ENCODE assay signal across 1 cellular context in genomic region chr5:160008877-160009590, GRCh38.
TF ChIP-seq lines count a peak whose summit lies in the region.

TTC1 (plus strand) TSS chr5:160009139; CDS start chr5:160010529, 1,390 bp downstream.

TF ChIP-seq in HepG2, 621 proteins besides CTCF, POLR2A, EP300 and RAD21 (continued from another document and continues in another):
- no peak for TF ChIP-seq ZNF431 (CRISPR knock-in tag; IDR thresholded peaks at IDR 0.05; ENCODE audit: borderline replicate concordance, low read depth)
- TF ChIP-seq ZNF577 (CRISPR knock-in tag; IDR thresholded peaks at IDR 0.05; ENCODE audit: borderline replicate concordance, low read depth), result no peak
- no peak for TF ChIP-seq ZBTB4 (CRISPR knock-in tag; IDR thresholded peaks at IDR 0.05; ENCODE audit: borderline replicate concordance)
- no peak for TF ChIP-seq HNRNPUL1 (IDR thresholded peaks at IDR 0.05; ENCODE audit: low read depth, low read length)
- TF ChIP-seq RCOR2 (CRISPR knock-in tag; IDR thresholded peaks at IDR 0.05), result no peak
- TF ChIP-seq ZNF30 (CRISPR knock-in tag; IDR thresholded peaks at IDR 0.05), result no peak
- TF ChIP-seq ZNF75D (CRISPR knock-in tag; IDR thresholded peaks at IDR 0.05; ENCODE audit: borderline replicate concordance), result no peak
- no peak for TF ChIP-seq ZBTB2 (CRISPR knock-in tag; IDR thresholded peaks at IDR 0.05; ENCODE audit: low read depth)
- TF ChIP-seq E2F5 (CRISPR knock-in tag; conservative IDR thresholded peaks at IDR 0.05), result no peak
- TF ChIP-seq FOXJ3 (CRISPR knock-in tag; IDR thresholded peaks at IDR 0.05; ENCODE audit: borderline replicate concordance), result no peak
- TF ChIP-seq MTF1 (CRISPR knock-in tag; IDR thresholded peaks at IDR 0.05), result no peak
- TF ChIP-seq ZC3H13 (CRISPR knock-in tag; IDR thresholded peaks at IDR 0.05), result no peak
- peak; percentile 43; the same call in 1 of the 2 replicates for TF ChIP-seq BCL6 (CRISPR knock-in tag; IDR thresholded peaks at IDR 0.05)
- TF ChIP-seq ZNF660 (CRISPR knock-in tag; IDR thresholded peaks at IDR 0.05; ENCODE audit: borderline replicate concordance, low read depth), result no peak; the same call in 1 of the 2 replicates
- 0 out of 2 replicates have a peak, but pooled peaks have one; percentile 57 for TF ChIP-seq ZNF142 (CRISPR knock-in tag; IDR thresholded peaks at IDR 0.05)
- TF ChIP-seq ZBTB3 (CRISPR knock-in tag; IDR thresholded peaks at IDR 0.05; ENCODE audit: borderline replicate concordance, low read depth), result no peak
- no peak for TF ChIP-seq ZNF883 (CRISPR knock-in tag; IDR thresholded peaks at IDR 0.05; ENCODE audit: not compliant biosample characterization)
- TF ChIP-seq HDAC2 (CRISPR knock-in tag; IDR thresholded peaks at IDR 0.05), result peak; percentile 72; the same call in 1 of the 2 replicates
- no peak for TF ChIP-seq ZNF747 (CRISPR knock-in tag; IDR thresholded peaks at IDR 0.05; ENCODE audit: borderline replicate concordance)
- TF ChIP-seq PPARG (CRISPR knock-in tag; conservative IDR thresholded peaks at IDR 0.05), result no peak; the same call in 1 of the 2 replicates
- TF ChIP-seq KLF16 (CRISPR knock-in tag; IDR thresholded peaks at IDR 0.05), result peak in 1 of 2 experiments; percentile 63; a peak in 2 of 4 replicates
- no peak for TF ChIP-seq ISL2 (CRISPR knock-in tag; IDR thresholded peaks at IDR 0.05)
- no peak for TF ChIP-seq ZFP1 (CRISPR knock-in tag; IDR thresholded peaks at IDR 0.05)
- TF ChIP-seq ZNF446 (CRISPR knock-in tag; IDR thresholded peaks at IDR 0.05), result no peak
- no peak for TF ChIP-seq ZNF292 (CRISPR knock-in tag; IDR thresholded peaks at IDR 0.05; ENCODE audit: borderline replicate concordance, low read depth)
- no peak for TF ChIP-seq ZFYVE20 (CRISPR knock-in tag; IDR thresholded peaks at IDR 0.05; ENCODE audit: borderline replicate concordance, low read depth)
- no peak for TF ChIP-seq THYN1 (CRISPR knock-in tag; IDR thresholded peaks at IDR 0.05; ENCODE audit: borderline replicate concordance, low read depth)
- TF ChIP-seq ZBTB25 (CRISPR knock-in tag; IDR thresholded peaks at IDR 0.05), result peak; percentile 76
- no peak for TF ChIP-seq TRIM22 (IDR thresholded peaks at IDR 0.05)
- peak; percentile 99 for TF ChIP-seq CREM (IDR thresholded peaks at IDR 0.05)
- TF ChIP-seq CREM (CRISPR knock-in tag; IDR thresholded peaks at IDR 0.05), result peak; percentile 77; the same call in 1 of the 2 replicates
- TF ChIP-seq TIGD3 (CRISPR knock-in tag; IDR thresholded peaks at IDR 0.05; ENCODE audit: borderline replicate concordance), result no peak
- peak; percentile 70; the same call in 1 of the 2 replicates for TF ChIP-seq ZKSCAN1 (IDR thresholded peaks at IDR 0.05; ENCODE audit: low read length)
- TF ChIP-seq SIN3A (IDR thresholded peaks at IDR 0.05; ENCODE audit: borderline replicate concordance, low read depth, low read length), result peak; percentile 80; the same call in 1 of the 2 replicates
- TF ChIP-seq PAF1 (CRISPR knock-in tag; IDR thresholded peaks at IDR 0.05), result no peak
- TF ChIP-seq MYPOP (CRISPR knock-in tag; IDR thresholded peaks at IDR 0.05), result no peak
- TF ChIP-seq RARG (CRISPR knock-in tag; IDR thresholded peaks at IDR 0.05; ENCODE audit: low read depth), result no peak
- no peak for TF ChIP-seq ZNF382 (CRISPR knock-in tag; IDR thresholded peaks at IDR 0.05; ENCODE audit: borderline replicate concordance)
- TF ChIP-seq SP5 (CRISPR knock-in tag; IDR thresholded peaks at IDR 0.05; ENCODE audit: borderline replicate concordance, low read depth), result 0 out of 2 replicates have a peak, but pooled peaks have one; percentile 14
- no peak for TF ChIP-seq MAFF (IDR thresholded peaks at IDR 0.05; ENCODE audit: low read depth, low read length)
- no peak for TF ChIP-seq CAMTA2 (CRISPR knock-in tag; IDR thresholded peaks at IDR 0.05; ENCODE audit: borderline replicate concordance)
- TF ChIP-seq ZNF678 (CRISPR knock-in tag; IDR thresholded peaks at IDR 0.05), result no peak
- TF ChIP-seq PAWR (CRISPR knock-in tag; IDR thresholded peaks at IDR 0.05; ENCODE audit: borderline replicate concordance), result no peak
- TF ChIP-seq SMAD3 (CRISPR knock-in tag; IDR thresholded peaks at IDR 0.05), result peak; percentile 60; the same call in 1 of the 2 replicates
